Comparison of ENCODE assay signal across 16 cellular contexts in the genomic region with DNA sequence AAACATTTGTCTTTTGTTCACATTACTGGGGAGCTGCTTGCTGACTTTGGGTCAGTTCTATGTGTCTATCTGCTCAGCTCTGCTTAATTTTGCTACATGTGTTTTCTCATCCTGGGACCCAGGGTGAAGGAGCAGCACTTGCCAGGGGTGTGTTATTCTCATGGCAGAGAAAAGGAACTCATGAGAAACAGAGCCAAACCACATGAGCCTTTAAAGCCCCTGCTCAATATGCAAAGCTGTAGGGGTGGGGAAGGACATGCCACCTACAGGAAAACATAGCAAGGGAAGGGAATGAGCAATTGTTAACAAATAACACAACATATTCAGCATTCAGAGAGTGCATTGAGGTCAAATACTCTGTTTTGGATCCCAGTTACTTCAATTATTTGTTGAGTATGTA.
DNase-seq lines count a peak whose midpoint lies in the region; ATAC-seq and TF ChIP-seq lines count a peak whose summit lies in the region.
"Had no signal": no experiment of that assay in that cellular context is flagged by ENCODE, and none has a peak within 500 bp of the region (broad histone marks: within the 10 kb centered on the region; RNA-seq: fewer than 3 reads in every experiment).

No MANE protein-coding gene starts in this region.

- no peaks in the 10 kb centered on the region for H3K9me3 ChIP-seq in breast epithelium
- H3K9me3 ChIP-seq in esophagus muscularis mucosa = no peaks in the 10 kb centered on the region
- H3K9me3 ChIP-seq in trophoblast cell (ENCODE audit: insufficient read depth, low read depth, low read length) = peaks cover 1% of the 10 kb centered on the region

- no peak overlapping the region for H2BK5ac ChIP-seq in trophoblast cell (ENCODE audit: low read depth, low read length, poor library complexity)

- H3K4me3 Mint-ChIP-seq in MCF 10A (ENCODE audit: unreplicated experiment) = no peak overlapping the region
- H3K4me3 Mint-ChIP-seq: B cell; CD8-positive, alpha-beta T cell; H9 had no signal

- POLR2A ChIA-PET in MCF 10A (lab: Yijun Ruan, JAX) = no interaction called here

- no peak overlapping the region for H2AK5ac ChIP-seq in trophoblast cell (ENCODE audit: low read length)

- no peak overlapping the region for H3K27ac Mint-ChIP-seq in MCF 10A (ENCODE audit: low read depth, unreplicated experiment)
- H3K27ac Mint-ChIP-seq: B cell; CD8-positive, alpha-beta T cell had no signal

- TF ChIP-seq POLR2A in breast epithelium (IDR thresholded peaks at IDR 0.05) (no peak), esophagus muscularis mucosa (IDR thresholded peaks at IDR 0.05; ENCODE audit: low read depth) (no peak)

- H3K18ac ChIP-seq in trophoblast cell (ENCODE audit: low read length) = no peak overlapping the region

- H3K23ac ChIP-seq in trophoblast cell (ENCODE audit: low read length) = no peak overlapping the region

- peaks cover 6% of the 10 kb centered on the region for H3K36me3 Mint-ChIP-seq in MCF 10A (ENCODE audit: insufficient read depth, unreplicated experiment)
- H3K36me3 Mint-ChIP-seq: CD8-positive, alpha-beta T cell had no signal

- DNase-seq in MCF 10A (ENCODE audit: unreplicated experiment) (peak; percentile 27), breast epithelium (ENCODE audit: low spot score in 2 of 2) (no peak), esophagus muscularis mucosa (ENCODE audit: extremely low spot score) (peak; percentile 26), trophoblast cell (no peak), NCI-H345 (lab: John Stamatoyannopoulos, UW) (no peak)
- DNase-seq: 8988T; Calu3; CD8-positive, alpha-beta T cell; GDM1; GOT3; H9; IMR-90 had no signal

- no peak overlapping the region for H3K4me2 ChIP-seq in trophoblast cell (ENCODE audit: low read length)
- H3K4me2 ChIP-seq: BLaER1 treated with 17β-estradiol and CSF1 and Interleukin-3, amounts not matched to agents 10 nM and 100 nM had no signal

- H3K4me1 Mint-ChIP-seq in MCF 10A (ENCODE audit: insufficient read depth, unreplicated experiment) = peaks cover 35% of the 10 kb centered on the region
- H3K4me1 Mint-ChIP-seq: B cell had no signal

- no TSS peak for BruUV-seq in MCF 10A (replicated peaks; lab: Mats Ljungman, UMichigan)

- peaks cover 6% of the 10 kb centered on the region for H3K9me3 Mint-ChIP-seq in MCF 10A (ENCODE audit: unreplicated experiment)
- H3K9me3 Mint-ChIP-seq: CD8-positive, alpha-beta T cell had no signal

- TF ChIP-seq CTCF in MCF 10A (IDR thresholded peaks at IDR 0.05; ENCODE audit: unreplicated experiment) = no peak
- no peak for TF ChIP-seq CTCF in breast epithelium (IDR thresholded peaks at IDR 0.05)
- TF ChIP-seq CTCF in VCaP (conservative IDR thresholded peaks at IDR 0.05) = no peak
- TF ChIP-seq CTCF in esophagus muscularis mucosa (IDR thresholded peaks at IDR 0.05) = no peak

- TF ChIP-seq EP300 in esophagus muscularis mucosa (IDR thresholded peaks at IDR 0.05) = no peak

- H3K4ac ChIP-seq in trophoblast cell (ENCODE audit: low read depth, low read length) = no peak overlapping the region

- no peaks in the 10 kb centered on the region for H3K79me2 ChIP-seq in trophoblast cell (ENCODE audit: control insufficient read depth, insufficient read depth, low read length, poor library complexity)

- H3K36me3 ChIP-seq in breast epithelium (no peaks in the 10 kb centered on the region), esophagus muscularis mucosa (no peaks in the 10 kb centered on the region), trophoblast cell (ENCODE audit: control insufficient read depth in 1 of 2, insufficient read depth in 2 of 2, low read length in 2 of 2) (no peaks in the 10 kb centered on the region)
- H3K36me3 ChIP-seq: BLaER1 treated with 17β-estradiol and CSF1 and Interleukin-3, amounts not matched to agents 10 nM and 100 nM had no signal

- H4K12ac ChIP-seq in trophoblast cell (ENCODE audit: low read depth, low read length) = no peak overlapping the region

- CTCF ChIA-PET in MCF 10A (lab: Yijun Ruan, JAX) = interaction anchor here (0.6 to 1.2 kb wide), 2 partner anchors 60 to 1042 kb away, joined by 4 read pairs; no protein-coding TSS in a partner anchor

- ATAC-seq in GM18498 (IDR thresholded peaks at IDR 0.05; ENCODE audit: unreplicated experiment) = no peak
- ATAC-seq: CD8-positive, alpha-beta T cell had no signal

- no peak overlapping the region for H3K9ac ChIP-seq in trophoblast cell (ENCODE audit: low read length)
- H3K9ac ChIP-seq: BLaER1 treated with 17β-estradiol and CSF1 and Interleukin-3, amounts not matched to agents 10 nM and 100 nM had no signal

- no peaks in the 10 kb centered on the region for H3K27me3 ChIP-seq in breast epithelium
- H3K27me3 ChIP-seq in esophagus muscularis mucosa = no peaks in the 10 kb centered on the region
- H3K27me3 ChIP-seq in trophoblast cell (ENCODE audit: insufficient read depth, low read length) = no peaks in the 10 kb centered on the region
- H3K27me3 ChIP-seq: BLaER1 treated with 17β-estradiol and CSF1 and Interleukin-3, amounts not matched to agents 10 nM and 100 nM had no signal

- H2BK12ac ChIP-seq in trophoblast cell (ENCODE audit: low read length) = no peak overlapping the region

- H3K4me1 ChIP-seq in breast epithelium (no peaks in the 10 kb centered on the region), esophagus muscularis mucosa (no peaks in the 10 kb centered on the region), trophoblast cell (ENCODE audit: control insufficient read depth in 1 of 2, insufficient read depth in 2 of 2, low read length in 2 of 2) (no peaks in the 10 kb centered on the region)
- H3K4me1 ChIP-seq: BLaER1 treated with 17β-estradiol and CSF1 and Interleukin-3, amounts not matched to agents 10 nM and 100 nM had no signal

- H3K14ac ChIP-seq in trophoblast cell (ENCODE audit: low read length) = no peak overlapping the region

- H3K79me1 ChIP-seq in trophoblast cell (ENCODE audit: low read length) = no peaks in the 10 kb centered on the region

- intact Hi-C loops in MCF 10A (cut with micrococcal nuclease) (no loop called here), breast epithelium (cut with DNase I; ENCODE audit: low total_unique reads) (no loop called here), esophagus muscularis mucosa (cut with DNase I) (no loop called here)

- no peak overlapping the region for H3K27ac ChIP-seq in breast epithelium
- H3K27ac ChIP-seq in VCaP = peak overlapping the region; percentile 68
- no peak overlapping the region for H3K27ac ChIP-seq in esophagus muscularis mucosa (replicated peaks in 1 of 4)
- H3K27ac ChIP-seq in trophoblast cell (ENCODE audit: low read depth, low read length) = no peak overlapping the region
- H3K27ac ChIP-seq: BLaER1 treated with 17β-estradiol and CSF1 and Interleukin-3, amounts not matched to agents 10 nM and 100 nM had no signal

- no peak overlapping the region for H2AFZ ChIP-seq in trophoblast cell (ENCODE audit: insufficient read depth, low read length, poor library complexity)

- H2BK120ac ChIP-seq in trophoblast cell (ENCODE audit: insufficient read depth, low read length, poor library complexity) = no peak overlapping the region

- H3K27me3 Mint-ChIP-seq in MCF 10A (ENCODE audit: insufficient read depth, unreplicated experiment) = no peaks in the 10 kb centered on the region

- H4K91ac ChIP-seq in trophoblast cell (ENCODE audit: low read depth, low read length) = no peak overlapping the region

- H4K8ac ChIP-seq in trophoblast cell (ENCODE audit: low read depth, low read length) = no peak overlapping the region

- H3K4me3 ChIP-seq in breast epithelium (no peak overlapping the region), esophagus muscularis mucosa (no peak overlapping the region), trophoblast cell (ENCODE audit: low read depth, low read length) (no peak overlapping the region)
- H3K4me3 ChIP-seq: BLaER1 treated with 17β-estradiol and CSF1 and Interleukin-3, amounts not matched to agents 10 nM and 100 nM had no signal

Comparison
In these comparisons a context has a peak if more than half of its experiments do, and no peak if none do; other contexts are left out.
1. DNase-seq: peak in MCF 10A (single experiment) and esophagus muscularis mucosa (single experiment); none in breast epithelium (0 of 2), trophoblast cell (0 of 2) and NCI-H345 (single experiment).